Comparison of ENCODE assay signal across 1 cellular context in genomic region chr18:67380867-67381266, GRCh38.
TF ChIP-seq lines count a peak whose summit lies in the region.

No MANE protein-coding gene starts in this region.

TF ChIP-seq in H1, 55 proteins besides CTCF, POLR2A, EP300 and RAD21:
- TF ChIP-seq CBX5 (IDR thresholded peaks at IDR 0.05; ENCODE audit: low read depth, low read length), result no peak
- no peak for TF ChIP-seq RBBP5 (IDR thresholded peaks at IDR 0.05; ENCODE audit: borderline replicate concordance, low read depth, low read length)
- TF ChIP-seq RFX5 (IDR thresholded peaks at IDR 0.05; ENCODE audit: borderline replicate concordance, low read depth, low read length), result no peak
- no peak for TF ChIP-seq HDAC2 (IDR thresholded peaks at IDR 0.05; ENCODE audit: borderline replicate concordance in 1 of 2, low read depth in 2 of 2, low read length in 2 of 2)
- no peak for TF ChIP-seq KDM4A (IDR thresholded peaks at IDR 0.05; ENCODE audit: low read depth, low read length, severe bottlenecking)
- TF ChIP-seq ATF3 (IDR thresholded peaks at IDR 0.05; ENCODE audit: insufficient read depth, low read depth, low read length), result no peak
- no peak for TF ChIP-seq HDAC6 (IDR thresholded peaks at IDR 0.05; ENCODE audit: low read depth, low read length)
- TF ChIP-seq SIN3A (conservative IDR thresholded peaks at IDR 0.05 in 1 of 2, IDR thresholded peaks at IDR 0.05 in 1 of 2; ENCODE audit: low read depth in 1 of 2, low read length in 2 of 2), result no peak
- TF ChIP-seq RXRA (IDR thresholded peaks at IDR 0.05; ENCODE audit: insufficient read depth, low read depth, low read length), result no peak
- TF ChIP-seq YY1 (IDR thresholded peaks at IDR 0.05; ENCODE audit: low read depth, low read length), result no peak
- no peak for TF ChIP-seq ZNF274 (IDR thresholded peaks at IDR 0.05; ENCODE audit: borderline replicate concordance, extremely low read depth, low read length)
- no peak for TF ChIP-seq BCL11A (IDR thresholded peaks at IDR 0.05; ENCODE audit: low read depth in 2 of 2, low read length in 2 of 2)
- TF ChIP-seq EGR1 (IDR thresholded peaks at IDR 0.05; ENCODE audit: borderline replicate concordance, low read depth, low read length), result no peak
- TF ChIP-seq SIX5 (IDR thresholded peaks at IDR 0.05; ENCODE audit: low read depth, low read length), result no peak
- no peak for TF ChIP-seq CHD1 (IDR thresholded peaks at IDR 0.05; ENCODE audit: low read depth, low read length)
- no peak for TF ChIP-seq TAF7 (optimal IDR thresholded peaks at IDR 0.05; ENCODE audit: borderline replicate concordance, low read depth, low read length)
- TF ChIP-seq POLR2AphosphoS5 (IDR thresholded peaks at IDR 0.05; ENCODE audit: low read depth, low read length), result no peak
- TF ChIP-seq SP1 (IDR thresholded peaks at IDR 0.05; ENCODE audit: low read depth, low read length), result no peak
- TF ChIP-seq PHF8 (conservative IDR thresholded peaks at IDR 0.05; ENCODE audit: low read depth, low read length), result no peak
